ENCODE assay signal across 8 cellular contexts in the genomic region with DNA sequence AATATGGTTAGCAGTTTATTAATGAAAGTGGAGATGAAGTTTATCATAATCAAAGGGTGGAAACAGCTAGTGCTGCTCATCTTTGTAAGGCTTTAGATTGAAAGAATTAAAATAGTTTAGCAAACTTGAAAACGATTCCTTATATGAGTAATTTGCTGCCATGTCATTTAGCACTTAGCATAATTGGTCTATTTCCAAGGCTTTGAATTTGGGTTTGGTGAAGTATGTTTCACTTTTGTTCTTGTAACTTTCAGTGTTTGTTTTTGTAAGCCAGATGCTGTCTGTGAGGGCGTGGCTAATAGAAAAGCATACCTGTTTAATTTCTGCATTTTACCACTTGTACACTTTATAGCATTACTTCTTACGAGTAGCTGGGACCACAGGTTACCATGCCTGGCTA.
DNase-seq lines count a peak whose midpoint lies in the region; ATAC-seq, FAIRE-seq and TF ChIP-seq lines count a peak whose summit lies in the region.
"Not testable (repeated sequence)": the region's sequence is repeated elsewhere in the genome, so short reads cannot be mapped to it uniquely, and the experiment has no call there.

No MANE protein-coding gene starts in this region.

- WGBS in A549 (ENCODE audit: missing lambda C conversion rate) = 30% methylated on average over 3 of the region's 3 CpGs

- H3K27me3 Mint-ChIP-seq in activated CD8-positive, alpha-beta memory T cell treated with anti-CD3 and anti-CD28 coated beads, Interleukin-2, amount 10 ng/mL, durations not matched to agents 7 days and 5 days; activated naive CD4-positive, alpha-beta T cell treated with anti-CD3 and anti-CD28 coated beads, Interleukin-2, amount 50 U/mL, for 24 hours; central memory CD8-positive, alpha-beta T cell: not testable (repeated sequence)

- intact Hi-C loops in lower lobe of right lung (cut with DNase I) = not testable (repeated sequence)

- TF ChIP-seq RAD21 in A549 (conservative IDR thresholded peaks at IDR 0.05 in 1 of 2, IDR thresholded peaks at IDR 0.05 in 1 of 2) = not testable (repeated sequence)

- not testable (repeated sequence) for DNase-seq in A549 (ENCODE audit: low read depth in 1 of 2, low spot score in 1 of 2); activated CD8-positive, alpha-beta memory T cell treated with anti-CD3 and anti-CD28 coated beads, Interleukin-2, amount 10 ng/mL, durations not matched to agents 7 days and 5 days; central memory CD8-positive, alpha-beta T cell (ENCODE audit: low spot score in 2 of 2); lower lobe of right lung; stimulated activated naive CD8-positive, alpha-beta T cell treated with anti-CD3 and anti-CD28 coated beads, Interleukin-15, Interleukin-2, amounts not matched to agents 100 U/mL and 50 U/mL, for 24 hours

- CTCF ChIA-PET in A549 (lab: Yijun Ruan, JAX) = not testable (repeated sequence)
- CTCF ChIA-PET in activated CD8-positive, alpha-beta memory T cell treated with anti-CD3 and anti-CD28 coated beads, Interleukin-2, amount 10 ng/mL, durations not matched to agents 7 days and 5 days (lab: Charles Lee) = interaction anchor here (0.7 kb wide), 1 partner anchor 117 kb away, joined by 3 read pairs; no protein-coding TSS in a partner anchor

- POLR2A ChIA-PET in A549 (lab: Yijun Ruan, JAX) = interaction anchor here (0.6 kb wide), 1 partner anchor 28 kb away, joined by 3 read pairs; no protein-coding TSS in a partner anchor

- FAIRE-seq in A549 (lab: Jason Lieb, UNC) = not testable (repeated sequence)

- peak; percentile 9 to 55; a peak in 3 of 6 replicates for ATAC-seq in A549
- ATAC-seq in HG03439 (IDR thresholded peaks at IDR 0.05; ENCODE audit: unreplicated experiment) = peak; percentile 28
- peak; percentile 35 to 76 for ATAC-seq in activated CD4-positive, CD25-positive, alpha-beta regulatory T cell treated with anti-CD3 and anti-CD28 coated beads, Interleukin-2, amount 50 U/mL, for 24 hours
- peak; percentile 73 for ATAC-seq in activated CD8-positive, alpha-beta memory T cell treated with anti-CD3 and anti-CD28 coated beads, Interleukin-2, amount 10 ng/mL, durations not matched to agents 7 days and 5 days
- peak; percentile 35 for ATAC-seq in central memory CD8-positive, alpha-beta T cell (replicated peaks; ENCODE audit: extremely low read depth, poor library complexity, severe bottlenecking)
- ATAC-seq in lower lobe of right lung = peak; percentile 32 to 44
- ATAC-seq in stimulated activated naive CD8-positive, alpha-beta T cell treated with anti-CD3 and anti-CD28 coated beads, Interleukin-15, Interleukin-2, amounts not matched to agents 100 U/mL and 50 U/mL, for 24 hours = peak; percentile 43

- H3K36me3 Mint-ChIP-seq in activated CD8-positive, alpha-beta memory T cell treated with anti-CD3 and anti-CD28 coated beads, Interleukin-2, amount 10 ng/mL, durations not matched to agents 7 days and 5 days = peaks cover 11% of the 10 kb centered on the region
- not testable (repeated sequence) for H3K36me3 Mint-ChIP-seq in activated naive CD4-positive, alpha-beta T cell treated with anti-CD3 and anti-CD28 coated beads, Interleukin-2, amount 50 U/mL, for 24 hours
- peaks cover 22% of the 10 kb centered on the region for H3K36me3 Mint-ChIP-seq in central memory CD8-positive, alpha-beta T cell (ENCODE audit: insufficient read depth)

- not testable (repeated sequence) for H3K4me3 Mint-ChIP-seq in activated CD8-positive, alpha-beta memory T cell treated with anti-CD3 and anti-CD28 coated beads, Interleukin-2, amount 10 ng/mL, durations not matched to agents 7 days and 5 days; activated naive CD4-positive, alpha-beta T cell treated with anti-CD3 and anti-CD28 coated beads, Interleukin-2, amount 50 U/mL, for 24 hours; central memory CD8-positive, alpha-beta T cell

- H3K27me3 ChIP-seq in lower lobe of right lung (ENCODE audit: low read depth) = not testable (repeated sequence)

- not testable (repeated sequence) for H3K4me3 ChIP-seq in A549, lower lobe of right lung

- not testable (repeated sequence) for H3K4me1 ChIP-seq in A549, lower lobe of right lung

- TF ChIP-seq CTCF in A549 (IDR thresholded peaks at IDR 0.05); lower lobe of right lung (IDR thresholded peaks at IDR 0.05): not testable (repeated sequence)

- not testable (repeated sequence) for H3K4me1 Mint-ChIP-seq in activated CD8-positive, alpha-beta memory T cell treated with anti-CD3 and anti-CD28 coated beads, Interleukin-2, amount 10 ng/mL, durations not matched to agents 7 days and 5 days; activated naive CD4-positive, alpha-beta T cell treated with anti-CD3 and anti-CD28 coated beads, Interleukin-2, amount 50 U/mL, for 24 hours; central memory CD8-positive, alpha-beta T cell

- not testable (repeated sequence) for TF ChIP-seq POLR2A in A549 (IDR thresholded peaks at IDR 0.05; ENCODE audit: low read length)

- H3K36me3 ChIP-seq in lower lobe of right lung = not testable (repeated sequence)

- not testable (repeated sequence) for H3K9me3 ChIP-seq in A549, lower lobe of right lung

- H3K4me2 ChIP-seq in A549 = not testable (repeated sequence)

- not testable (repeated sequence) for H3K9me3 Mint-ChIP-seq in activated CD8-positive, alpha-beta memory T cell treated with anti-CD3 and anti-CD28 coated beads, Interleukin-2, amount 10 ng/mL, durations not matched to agents 7 days and 5 days (ENCODE audit: low read depth); activated naive CD4-positive, alpha-beta T cell treated with anti-CD3 and anti-CD28 coated beads, Interleukin-2, amount 50 U/mL, for 24 hours; central memory CD8-positive, alpha-beta T cell

- not testable (repeated sequence) for H3K27ac ChIP-seq in A549, lower lobe of right lung

- peak overlapping the region; percentile 68 for H3K27ac Mint-ChIP-seq in activated CD8-positive, alpha-beta memory T cell treated with anti-CD3 and anti-CD28 coated beads, Interleukin-2, amount 10 ng/mL, durations not matched to agents 7 days and 5 days
- H3K27ac Mint-ChIP-seq in activated naive CD4-positive, alpha-beta T cell treated with anti-CD3 and anti-CD28 coated beads, Interleukin-2, amount 50 U/mL, for 24 hours = peak overlapping the region; percentile 81
- not testable (repeated sequence) for H3K27ac Mint-ChIP-seq in central memory CD8-positive, alpha-beta T cell (ENCODE audit: low read depth)

- not testable (repeated sequence) for TF ChIP-seq EP300 in A549 (IDR thresholded peaks at IDR 0.05)
